9 cellular contexts compared by ENCODE assay signal in the genomic region with DNA sequence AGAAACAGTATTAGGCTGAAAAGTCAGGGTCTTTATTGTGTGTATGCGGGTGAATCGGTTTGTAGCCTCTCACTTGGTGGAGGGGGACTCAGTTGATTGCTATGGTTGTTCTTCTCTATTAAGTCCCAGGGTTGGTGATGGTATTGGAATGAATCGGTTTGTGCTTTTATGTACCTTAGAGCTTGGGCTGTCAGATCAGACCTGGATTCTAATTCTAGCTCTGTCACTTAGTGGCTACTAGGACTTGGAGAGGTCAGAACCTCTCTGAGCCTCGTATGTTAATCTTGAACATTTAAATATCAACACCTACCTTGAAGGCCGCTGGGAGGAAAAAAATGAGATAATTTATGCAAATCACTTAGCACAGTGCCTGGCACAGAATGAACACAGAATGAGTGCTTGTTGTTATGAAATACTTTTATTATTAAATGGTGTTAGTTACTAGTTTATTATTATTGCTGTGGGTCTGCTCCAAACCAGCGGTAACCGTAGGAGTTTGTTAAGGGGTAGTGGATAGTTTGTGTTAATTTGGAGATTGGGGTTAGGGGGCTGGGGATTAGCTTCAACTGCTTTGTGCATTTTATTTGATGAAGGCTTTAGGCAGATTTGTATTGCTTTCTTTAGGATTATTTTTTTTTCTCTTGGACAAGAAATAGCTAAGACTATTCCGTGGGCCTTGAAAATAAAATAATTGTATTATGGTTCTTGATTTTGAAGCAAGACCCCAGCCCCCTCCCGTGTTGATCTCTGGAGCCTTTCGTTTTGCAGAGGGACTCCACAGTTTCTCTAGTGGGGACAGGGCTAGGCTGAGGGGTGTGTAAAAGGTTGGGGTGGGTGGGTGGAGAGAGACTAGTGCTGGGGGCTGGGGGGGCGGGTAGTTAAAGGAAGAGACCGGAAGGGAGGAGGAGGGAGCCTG. TPM values are rescaled to one million over a fixed set of nuclear protein-coding genes. Genes with fewer than 3 reads are reported as not detected.
DNase-seq lines count a peak whose midpoint lies in the region; ATAC-seq and TF ChIP-seq lines count a peak whose summit lies in the region.
"Had no signal": no experiment of that assay in that cellular context is flagged by ENCODE, and none has a peak within 500 bp of the region (broad histone marks: within the 10 kb centered on the region; RNA-seq: fewer than 3 reads in every experiment).

No MANE protein-coding gene starts in this region.

- H3K27me3 Mint-ChIP-seq in T-helper 17 cell: peaks cover 5% of the 10 kb centered on the region

- no peaks in the 10 kb centered on the region for H3K27me3 ChIP-seq in cardiac muscle cell
- no peaks in the 10 kb centered on the region for H3K27me3 ChIP-seq in gastroesophageal sphincter
- H3K27me3 ChIP-seq: foreskin keratinocyte had no signal

- H3K4me3 ChIP-seq in cardiac muscle cell (peak overlapping the region; percentile 84), gastroesophageal sphincter (peak overlapping the region in 1 of 2 donors; percentile 86)

- peak overlapping the region; percentile 98 for H3K4me3 Mint-ChIP-seq in T-helper 17 cell
- H3K4me3 Mint-ChIP-seq in stimulated activated effector memory CD8-positive, alpha-beta T cell treated with anti-CD3 and anti-CD28 coated beads, Interleukin-12 subunit alpha, Interleukin-12 subunit beta, amount 100 ng/mL, for 72 hours: peak overlapping the region; percentile 99

- no peak for TF ChIP-seq POLR2A in gastroesophageal sphincter (IDR thresholded peaks at IDR 0.05)

- H3K27ac Mint-ChIP-seq in T-helper 17 cell: peak overlapping the region; percentile 100
- H3K27ac Mint-ChIP-seq in stimulated activated effector memory CD8-positive, alpha-beta T cell treated with anti-CD3 and anti-CD28 coated beads, Interleukin-12 subunit alpha, Interleukin-12 subunit beta, amount 100 ng/mL, for 72 hours: peak overlapping the region; percentile 97

- peaks cover 9% of the 10 kb centered on the region for H3K36me3 Mint-ChIP-seq in T-helper 17 cell (ENCODE audit: low read depth)
- H3K36me3 Mint-ChIP-seq in stimulated activated effector memory CD8-positive, alpha-beta T cell treated with anti-CD3 and anti-CD28 coated beads, Interleukin-12 subunit alpha, Interleukin-12 subunit beta, amount 100 ng/mL, for 72 hours: peaks cover 44% of the 10 kb centered on the region

- H3K4me1 Mint-ChIP-seq in T-helper 17 cell: peaks cover 75% of the 10 kb centered on the region
- H3K4me1 Mint-ChIP-seq in stimulated activated effector memory CD8-positive, alpha-beta T cell treated with anti-CD3 and anti-CD28 coated beads, Interleukin-12 subunit alpha, Interleukin-12 subunit beta, amount 100 ng/mL, for 72 hours: peaks cover 88% of the 10 kb centered on the region

- no peaks in the 10 kb centered on the region for H3K9me3 ChIP-seq in cardiac muscle cell (ENCODE audit: low read depth)
- H3K9me3 ChIP-seq in T-helper 17 cell (ENCODE audit: control insufficient read depth, low read length, poor library complexity, severe bottlenecking): no peaks in the 10 kb centered on the region
- no peaks in the 10 kb centered on the region for H3K9me3 ChIP-seq in gastroesophageal sphincter

- no peak for TF ChIP-seq CTCF in cardiac muscle cell (IDR thresholded peaks at IDR 0.05; ENCODE audit: low read depth, low read length)
- no peak for TF ChIP-seq CTCF in gastroesophageal sphincter (IDR thresholded peaks at IDR 0.05)

- ATAC-seq in left cardiac atrium: no peak
- ATAC-seq in T-helper 17 cell: no peak
- ATAC-seq in gastroesophageal sphincter: no peak
- ATAC-seq in stimulated activated effector memory CD8-positive, alpha-beta T cell treated with anti-CD3 and anti-CD28 coated beads, Interleukin-12 subunit alpha, Interleukin-12 subunit beta, amount 100 ng/mL, for 72 hours: no peak
- no peak for ATAC-seq in HG02571 (IDR thresholded peaks at IDR 0.05; ENCODE audit: unreplicated experiment)
- ATAC-seq in GM19463 (IDR thresholded peaks at IDR 0.05; ENCODE audit: unreplicated experiment): no peak
- ATAC-seq in GM19023 (IDR thresholded peaks at IDR 0.05; ENCODE audit: unreplicated experiment): no peak

- 5 to 7% methylated on average over 8 to 10 of the region's 12 CpGs for WGBS in gastroesophageal sphincter (ENCODE audit: low coverage in 1 of 2), 2 donors

- no peaks in the 10 kb centered on the region for H3K9me3 Mint-ChIP-seq in stimulated activated effector memory CD8-positive, alpha-beta T cell treated with anti-CD3 and anti-CD28 coated beads, Interleukin-12 subunit alpha, Interleukin-12 subunit beta, amount 100 ng/mL, for 72 hours

- intact Hi-C loops in left cardiac atrium (cut with DNase I): no loop called here

- TF ChIP-seq EP300 in gastroesophageal sphincter (IDR thresholded peaks at IDR 0.05): no peak

- H3K36me3 ChIP-seq in cardiac muscle cell: no peaks in the 10 kb centered on the region
- H3K36me3 ChIP-seq in gastroesophageal sphincter: peaks cover 0 to 14% of the 10 kb centered on the region in 2 donors

- peaks cover 29% of the 10 kb centered on the region for H3K4me1 ChIP-seq in cardiac muscle cell (ENCODE audit: low read depth)
- peaks cover 6 to 75% (median 49%) of the 10 kb centered on the region in 3 donors for H3K4me1 ChIP-seq in gastroesophageal sphincter

- DNase-seq in cardiac muscle cell (ENCODE audit: low read depth in 1 of 2, low spot score in 1 of 2) (peak in 1 of 2 donors; percentile 22), left cardiac atrium (no peak), T-helper 17 cell (no peak)
- no peak for DNase-seq in stimulated activated effector memory CD8-positive, alpha-beta T cell treated with anti-CD3 and anti-CD28 coated beads, Interleukin-12 subunit alpha, Interleukin-12 subunit beta, amount 100 ng/mL, for 72 hours (ENCODE audit: low spot score in 2 of 2)

- H3K27ac ChIP-seq in cardiac muscle cell (peak overlapping the region; percentile 87), gastroesophageal sphincter (peak overlapping the region in 3 of 4 donors; percentile 94 to 99 (median 98))

RNA-seq across cellular contexts. Expression of a gene that starts 3.6 kb away (rescaled TPM):
- 11.1 and 20.8 TPM in 2 replicates for total RNA-seq in cardiac muscle cell
- polyA plus RNA-seq in cardiac muscle cell: 9.0 and 9.7 TPM in 2 replicates
- 10 to 100 TPM; 24.2 to 31.7 TPM for total RNA-seq in left cardiac atrium
- 100 to 1,000 TPM; 207 to 231 TPM for total RNA-seq in T-helper 17 cell
- 10 to 100 TPM in 3 of 4 donors, 1 to 10 TPM in 1; 5.7 to 16.2 (median 15.6) TPM for total RNA-seq in gastroesophageal sphincter

RNA-seq across cellular contexts. Expression of a gene that starts 17.2 kb away (rescaled TPM):
- total RNA-seq in cardiac muscle cell (27.4 and 51.2 TPM in 2 replicates), left cardiac atrium (10 to 100 TPM; 32.5 to 33.6 TPM), T-helper 17 cell (10 to 100 TPM; 31.0 to 31.3 TPM), gastroesophageal sphincter (10 to 100 TPM in 3 of 4 donors, 1 to 10 TPM in 1; 6.5 to 41.6 (median 29.6) TPM)
- 31.3 and 66.1 TPM in 2 replicates for polyA plus RNA-seq in cardiac muscle cell

RNA-seq across cellular contexts. Expression of a gene that starts 19.7 kb away (rescaled TPM):
- 107 and 130 TPM in 2 replicates for total RNA-seq in cardiac muscle cell
- polyA plus RNA-seq in cardiac muscle cell: 158 and 168 TPM in 2 replicates
- 10 to 100 TPM; 66.9 to 83.1 TPM for total RNA-seq in left cardiac atrium
- total RNA-seq in T-helper 17 cell: 10 to 100 TPM; 26.8 to 30.3 TPM
- total RNA-seq in gastroesophageal sphincter: 10 to 100 TPM; 60.5 to 84.7 (median 69.8) TPM

RNA-seq across cellular contexts. Expression of a gene that starts 20.2 kb away (rescaled TPM):
- total RNA-seq in cardiac muscle cell (14.0 and 14.3 TPM in 2 replicates), left cardiac atrium (10 to 100 TPM; 15.6 to 17.1 TPM), T-helper 17 cell (10 to 100 TPM in 1 of 2 donors, 1 to 10 TPM in 1; 9.3 to 14.9 TPM), gastroesophageal sphincter (10 to 100 TPM; 12.0 to 18.7 (median 13.7) TPM)
- 10.7 and 13.7 TPM in 2 replicates for polyA plus RNA-seq in cardiac muscle cell

RNA-seq across cellular contexts. Expression of a gene that starts 51.0 kb away (rescaled TPM):
- total RNA-seq in cardiac muscle cell: 40.2 and 64.7 TPM in 2 replicates
- polyA plus RNA-seq in cardiac muscle cell: 15.9 and 19.7 TPM in 2 replicates
- 10 to 100 TPM; 24.9 to 32.9 TPM for total RNA-seq in left cardiac atrium
- 100 to 1,000 TPM; 219 TPM for total RNA-seq in T-helper 17 cell
- 100 to 1,000 TPM in 3 of 4 donors, 10 to 100 TPM in 1; 56.7 to 134 (median 120) TPM for total RNA-seq in gastroesophageal sphincter
